Comparison of ENCODE assay signal across 12 cellular contexts in genomic region chr10:24457661-24458318, GRCh38.
DNase-seq lines count a peak whose midpoint lies in the region; ATAC-seq and TF ChIP-seq lines count a peak whose summit lies in the region.
"Had no signal": no experiment of that assay in that cellular context is flagged by ENCODE, and none has a peak within 500 bp of the region (broad histone marks: within the 10 kb centered on the region; RNA-seq: fewer than 3 reads in every experiment).

No MANE protein-coding gene starts in this region.

- TF ChIP-seq CTCF in HFFc6 (IDR thresholded peaks at IDR 0.05) (no peak), fibroblast of pulmonary artery (IDR thresholded peaks at IDR 0.05; ENCODE audit: low read length, missing control alignments) (no peak), gastrocnemius medialis (IDR thresholded peaks at IDR 0.05 in 4 of 5, conservative IDR thresholded peaks at IDR 0.05 in 1 of 5) (no peak)

- no peaks in the 10 kb centered on the region; the same call in 1 of the 2 replicates for H3K27me3 Mint-ChIP-seq in HFFc6 (ENCODE audit: insufficient read depth)
- H3K27me3 Mint-ChIP-seq: stimulated activated naive B cell treated with anti-CD40 and anti-IgM and Interleukin-4, amounts not matched to agents 10 μg/mL and 1 μg/mL and 100 μg/mL, for 72 hours had no signal

- TF ChIP-seq POLR2A in gastrocnemius medialis (IDR thresholded peaks at IDR 0.05), result peak in 1 of 2 donors; percentile 15

- DNase-seq in HFFc6 (no peak), SK-MEL-5 (ENCODE audit: low read depth, low spot score) (peak; percentile 53), fibroblast of pulmonary artery (ENCODE audit: low read depth) (peak; percentile 30), gastrocnemius medialis (peak in 1 of 2 donors; percentile 65), cerebellum (ENCODE audit: low spot score) (no peak), C1 segment of cervical spinal cord (lab: John Stamatoyannopoulos, UW) (no peak), RKO (ENCODE audit: low spot score) (no peak)
- DNase-seq: aorta; lower lobe of right lung; NCI-H1092 treated with DMSO at 0.1 percent for 48 hours; stimulated activated naive B cell treated with anti-CD40 and anti-IgM and Interleukin-4, amounts not matched to agents 10 μg/mL and 1 μg/mL and 100 μg/mL, for 72 hours had no signal

- H3K36me3 ChIP-seq in gastrocnemius medialis, result no peaks in the 10 kb centered on the region
- H3K36me3 ChIP-seq: lower lobe of right lung had no signal

- H3K4me1 ChIP-seq in gastrocnemius medialis, result peaks cover 76 to 93% of the 10 kb centered on the region in 2 donors

- H3K4me3 ChIP-seq in fibroblast of pulmonary artery (replicated peaks; ENCODE audit: low read depth, low read length) (no peak overlapping the region), gastrocnemius medialis (no peak overlapping the region)
- H3K4me3 ChIP-seq: lower lobe of right lung had no signal

- no peaks in the 10 kb centered on the region for H3K36me3 Mint-ChIP-seq in HFFc6 (ENCODE audit: low read depth)
- H3K36me3 Mint-ChIP-seq: stimulated activated naive B cell treated with anti-CD40 and anti-IgM and Interleukin-4, amounts not matched to agents 10 μg/mL and 1 μg/mL and 100 μg/mL, for 72 hours had no signal

- H3K27ac Mint-ChIP-seq in HFFc6, result peak overlapping the region; percentile 19; the same call in 1 of the 2 replicates
- H3K27ac Mint-ChIP-seq: stimulated activated naive B cell treated with anti-CD40 and anti-IgM and Interleukin-4, amounts not matched to agents 10 μg/mL and 1 μg/mL and 100 μg/mL, for 72 hours had no signal

- no peak overlapping the region for H3K4me3 Mint-ChIP-seq in HFFc6
- H3K4me3 Mint-ChIP-seq: stimulated activated naive B cell treated with anti-CD40 and anti-IgM and Interleukin-4, amounts not matched to agents 10 μg/mL and 1 μg/mL and 100 μg/mL, for 72 hours had no signal

- H3K9me3 ChIP-seq in gastrocnemius medialis, result no peaks in the 10 kb centered on the region
- H3K9me3 ChIP-seq: lower lobe of right lung had no signal

- ATAC-seq in gastrocnemius medialis (peak; percentile 44 to 76), HG02798 (IDR thresholded peaks at IDR 0.05; ENCODE audit: poor library complexity, unreplicated experiment) (no peak)
- ATAC-seq: stimulated activated naive B cell treated with anti-CD40 and anti-IgM and Interleukin-4, amounts not matched to agents 10 μg/mL and 1 μg/mL and 100 μg/mL, for 72 hours had no signal

- no peaks in the 10 kb centered on the region for H3K9me3 Mint-ChIP-seq in HFFc6
- H3K9me3 Mint-ChIP-seq: stimulated activated naive B cell treated with anti-CD40 and anti-IgM and Interleukin-4, amounts not matched to agents 10 μg/mL and 1 μg/mL and 100 μg/mL, for 72 hours had no signal

- H3K4me1 Mint-ChIP-seq in HFFc6 (ENCODE audit: low read depth), result peaks cover 57% of the 10 kb centered on the region
- H3K4me1 Mint-ChIP-seq: stimulated activated naive B cell treated with anti-CD40 and anti-IgM and Interleukin-4, amounts not matched to agents 10 μg/mL and 1 μg/mL and 100 μg/mL, for 72 hours had no signal

- peak overlapping the region; percentile 63 to 80 (median 74) for H3K27ac ChIP-seq in gastrocnemius medialis
- H3K27ac ChIP-seq: lower lobe of right lung had no signal

- no peaks in the 10 kb centered on the region for H3K27me3 ChIP-seq in gastrocnemius medialis

- in situ Hi-C loops in SK-MEL-5 (cut with HindIII; ENCODE audit: low pct_unique_long_range_greater_than_20kb, low sequenced_read_pairs) (no loop called here), gastrocnemius medialis (cut with MboI; ENCODE audit: low sequenced_read_pairs in 4 of 4) (no loop called here)

- intact Hi-C loops in gastrocnemius medialis (cut with DNase I; ENCODE audit: low total_unique reads), result loop anchor here (1.0 kb wide), 1 partner anchor 267 kb away; no protein-coding TSS in a partner anchor

Comparison
In these comparisons a context has a peak if more than half of its experiments do, and no peak if none do; other contexts are left out.
1. DNase-seq: peak in SK-MEL-5 (single experiment) and fibroblast of pulmonary artery (single experiment); none in HFFc6 (single experiment), cerebellum (single experiment), C1 segment of cervical spinal cord (0 of 14) and RKO (single experiment).